Comparison of ENCODE assay signal across 1 cellular context in genomic region chr1:112390775-112391602, GRCh38.
TF ChIP-seq lines count a peak whose summit lies in the region.

No MANE protein-coding gene starts in this region.

TF ChIP-seq in GM23338, 12 proteins besides CTCF, POLR2A, EP300 and RAD21 (continued from another document):
- TF ChIP-seq ETS1 (IDR thresholded peaks at IDR 0.05) = no peak
- TF ChIP-seq NANOG (IDR thresholded peaks at IDR 0.05; ENCODE audit: borderline replicate concordance) = no peak
- no peak for TF ChIP-seq ZNF114 (CRISPR knock-in tag; IDR thresholded peaks at IDR 0.05)
- TF ChIP-seq REST (IDR thresholded peaks at IDR 0.05; ENCODE audit: unreplicated experiment) = no peak
TF ChIP-seq in GM23338: peak in this region for 0.
